In genomic region chr14:52703664-52704063, GRCh38 we compare ENCODE assay signal across 20 cellular contexts. TPM values are rescaled to one million over a fixed set of nuclear protein-coding genes. Genes with fewer than 3 reads are reported as not detected.
DNase-seq lines count a peak whose midpoint lies in the region; ATAC-seq and TF ChIP-seq lines count a peak whose summit lies in the region.
"Had no signal": no experiment of that assay in that cellular context is flagged by ENCODE, and none has a peak within 500 bp of the region (broad histone marks: within the 10 kb centered on the region; RNA-seq: fewer than 3 reads in every experiment).

No MANE protein-coding gene starts in this region.

- H3K9ac ChIP-seq in DND-41 (ENCODE audit: low read depth, low read length): no peak overlapping the region
- no peak overlapping the region for H3K9ac ChIP-seq in smooth muscle cell (ENCODE audit: low read depth)

- H3K4me2 ChIP-seq in DND-41 (ENCODE audit: insufficient read depth, low read length) (no peak overlapping the region), smooth muscle cell (no peak overlapping the region)

- H3K27me3 ChIP-seq in DND-41 (ENCODE audit: insufficient read depth, low read length, poor library complexity) (no peaks in the 10 kb centered on the region), RWPE2 (ENCODE audit: insufficient read depth, poor library complexity, severe bottlenecking) (no peaks in the 10 kb centered on the region), esophagus squamous epithelium (no peaks in the 10 kb centered on the region), smooth muscle cell (ENCODE audit: low read depth) (no peaks in the 10 kb centered on the region), tibial nerve (no peaks in the 10 kb centered on the region)
- H3K27me3 ChIP-seq: gastrocnemius medialis, SJSA1 had no signal

- H4K20me1 ChIP-seq in DND-41 (ENCODE audit: insufficient read depth, low read length) (no peaks in the 10 kb centered on the region), smooth muscle cell (ENCODE audit: low read depth) (peaks cover 11% of the 10 kb centered on the region)

- H3K9me3 ChIP-seq in DND-41 (ENCODE audit: insufficient read depth, low read length, severe bottlenecking): no peaks in the 10 kb centered on the region
- H3K9me3 ChIP-seq in RWPE2 (ENCODE audit: severe bottlenecking): no peaks in the 10 kb centered on the region
- no peaks in the 10 kb centered on the region for H3K9me3 ChIP-seq in esophagus squamous epithelium
- no peaks in the 10 kb centered on the region for H3K9me3 ChIP-seq in smooth muscle cell (replicated peaks; ENCODE audit: low read depth)
- H3K9me3 ChIP-seq in tibial nerve: no peaks in the 10 kb centered on the region
- H3K9me3 ChIP-seq: gastrocnemius medialis, psoas muscle, SJSA1 had no signal

- H2AFZ ChIP-seq in DND-41 (ENCODE audit: low read depth, low read length): peak overlapping the region; percentile 19; the same call in 1 of the 2 replicates
- peak overlapping the region; percentile 34 for H2AFZ ChIP-seq in smooth muscle cell (ENCODE audit: low read depth)

- intact Hi-C loops in esophagus squamous epithelium (cut with DNase I): no loop called here

- H3K4me3 ChIP-seq in DND-41 (ENCODE audit: low read depth in 1 of 2, low read length in 2 of 2): no peak overlapping the region
- H3K4me3 ChIP-seq in RWPE2 (ENCODE audit: severe bottlenecking): no peak overlapping the region
- no peak overlapping the region for H3K4me3 ChIP-seq in esophagus squamous epithelium
- H3K4me3 ChIP-seq in smooth muscle cell: no peak overlapping the region
- H3K4me3 ChIP-seq in tibial nerve: no peak overlapping the region
- H3K4me3 ChIP-seq: coronary artery, gastrocnemius medialis, psoas muscle, SJSA1 had no signal

- no peak overlapping the region for H3K27ac ChIP-seq in DND-41 (ENCODE audit: low read length)
- H3K27ac ChIP-seq in RWPE2 (ENCODE audit: poor library complexity, severe bottlenecking): peak overlapping the region; percentile 96
- H3K27ac ChIP-seq in esophagus squamous epithelium: peak overlapping the region; percentile 15 to 74 (median 47)
- no peak overlapping the region for H3K27ac ChIP-seq in smooth muscle cell (ENCODE audit: low read depth)
- H3K27ac ChIP-seq in tibial nerve: no peak overlapping the region
- H3K27ac ChIP-seq: coronary artery, gastrocnemius medialis, psoas muscle, SJSA1 had no signal

- H3K4me1 ChIP-seq in DND-41 (ENCODE audit: insufficient read depth, low read length) (peaks cover 21% of the 10 kb centered on the region), RWPE2 (ENCODE audit: insufficient read depth, poor library complexity, severe bottlenecking) (peaks cover 45% of the 10 kb centered on the region), esophagus squamous epithelium (peaks cover 0 to 52% (median 15%) of the 10 kb centered on the region in 3 donors), smooth muscle cell (ENCODE audit: low read depth) (peaks cover 10% of the 10 kb centered on the region), tibial nerve (peaks cover 0 to 18% (median 11%) of the 10 kb centered on the region in 4 donors)

- TF ChIP-seq POLR2A in esophagus squamous epithelium (IDR thresholded peaks at IDR 0.05): no peak
- TF ChIP-seq POLR2A in tibial nerve (IDR thresholded peaks at IDR 0.05): no peak

- 80 to 85% methylated on average over 2 of the region's 2 CpGs for whole genome bisulfite sequencing in esophagus squamous epithelium, 2 donors
- 95% methylated on average over 2 of the region's 2 CpGs for WGBS in smooth muscle cell (ENCODE audit: low lambda C conversion rate)
- WGBS in tibial nerve, 2 donors: 87 to 99% methylated on average over 2 of the region's 2 CpGs

- ATAC-seq in DND-41 (ENCODE audit: insufficient read depth, low read depth) (no peak), RWPE2 (ENCODE audit: low read depth) (no peak), HG02840 (IDR thresholded peaks at IDR 0.05; ENCODE audit: low FRiP score, unreplicated experiment) (no peak)
- ATAC-seq: activated T-helper 17 cell treated with anti-CD3 and anti-CD28 coated beads, Interleukin-2, amount 50 U/mL, for 72 hours; effector memory CD8-positive, alpha-beta T cell; gastrocnemius medialis had no signal

- no peak for TF ChIP-seq EP300 in tibial nerve (IDR thresholded peaks at IDR 0.05)

- H3K79me2 ChIP-seq in DND-41 (ENCODE audit: insufficient read depth, low read length) (peaks cover 20% of the 10 kb centered on the region), smooth muscle cell (ENCODE audit: low read depth) (peaks cover 16% of the 10 kb centered on the region)

- TF ChIP-seq CTCF in DND-41 (IDR thresholded peaks at IDR 0.05; ENCODE audit: borderline replicate concordance, extremely low read depth, low read length, poor library complexity, severe bottlenecking) (no peak), RWPE2 (IDR thresholded peaks at IDR 0.05; ENCODE audit: poor library complexity, severe bottlenecking) (no peak), esophagus squamous epithelium (IDR thresholded peaks at IDR 0.05) (no peak), smooth muscle cell (IDR thresholded peaks at IDR 0.05; ENCODE audit: borderline replicate concordance, insufficient read depth, poor library complexity, severe bottlenecking) (no peak), tibial nerve (IDR thresholded peaks at IDR 0.05) (no peak)

- H3K36me3 ChIP-seq in DND-41 (ENCODE audit: insufficient read depth, low read length) (peaks cover 3% of the 10 kb centered on the region), RWPE2 (ENCODE audit: low read depth) (peaks cover 6% of the 10 kb centered on the region), esophagus squamous epithelium (peaks cover 0 to 3% (median 0%) of the 10 kb centered on the region in 3 donors), smooth muscle cell (ENCODE audit: low read depth) (no peaks in the 10 kb centered on the region), tibial nerve (peaks cover 0 to 3% (median 0%) of the 10 kb centered on the region in 3 donors)

- no peaks in the 10 kb centered on the region for H3F3A ChIP-seq in smooth muscle cell (ENCODE audit: low read depth)

- no peak for DNase-seq in DND-41
- DNase-seq in RWPE2 (ENCODE audit: low spot score): no peak
- no peak for DNase-seq in esophagus squamous epithelium (lab: John Stamatoyannopoulos, UW)
- no peak for DNase-seq in smooth muscle cell (lab: John Stamatoyannopoulos, UW; ENCODE audit: unreplicated experiment)
- no peak for DNase-seq in tibial nerve (ENCODE audit: low spot score in 2 of 2)
- no peak for DNase-seq in COR-L47 (lab: John Stamatoyannopoulos, UW)
- DNase-seq: activated CD4-positive, alpha-beta T cell treated with anti-CD3 and anti-CD28 coated beads, Interleukin-2, amount 50 U/mL, for 48 hours; activated CD4-positive, CD25-positive, alpha-beta regulatory T cell; activated naive CD4-positive, alpha-beta T cell treated with anti-CD3 and anti-CD28 coated beads, Interleukin-2, amount 50 U/mL, for 16 hours; C1 segment of cervical spinal cord; effector memory CD8-positive, alpha-beta T cell; gastrocnemius medialis; NCI-H1105 treated with DMSO at 0.1 percent for 48 hours; NCI-H526 treated with DMSO at 0.1 percent for 48 hours; stimulated activated CD8-positive, alpha-beta memory T cell treated with anti-CD3 and anti-CD28 coated beads, Interleukin-4, amount 100 ng/mL, for 48 hours had no signal

RNA-seq across cellular contexts. Expression of gene PSMC6, which starts 3.3 kb away (rescaled TPM):
- total RNA-seq in esophagus squamous epithelium (100 to 1,000 TPM in 1 of 4 donors, 10 to 100 TPM in 3; 75.5 to 147 (median 82.9) TPM), smooth muscle cell (138 and 169 TPM in 2 replicates), tibial nerve (10 to 100 TPM; 44.7 to 81.8 (median 68.3) TPM)
- polyA plus RNA-seq in smooth muscle cell: 90.9 and 91.9 TPM in 2 replicates

RNA-seq across cellular contexts. Expression of gene ERO1A, which starts 8.3 kb away (rescaled TPM):
- 1,000 to 10,000 TPM in 1 of 4 donors, 100 to 1,000 TPM in 3; 172 to 1,512 (median 404) TPM for total RNA-seq in esophagus squamous epithelium
- 105 and 136 TPM in 2 replicates for total RNA-seq in smooth muscle cell
- polyA plus RNA-seq in smooth muscle cell: 50.4 and 68.1 TPM in 2 replicates
- 10 to 100 TPM; 20.3 to 34.3 (median 31.3) TPM for total RNA-seq in tibial nerve

RNA-seq across cellular contexts. Expression of gene STYX, which starts 26.3 kb away (rescaled TPM):
- total RNA-seq in esophagus squamous epithelium: 10 to 100 TPM in 3 of 4 donors, 1 to 10 TPM in 1; 9.7 to 19.7 (median 15.6) TPM
- 17.9 and 20.3 TPM in 2 replicates for total RNA-seq in smooth muscle cell
- polyA plus RNA-seq in smooth muscle cell: 8.5 TPM in 2 replicates
- 10 to 100 TPM in 3 of 4 donors, 1 to 10 TPM in 1; 9.9 to 13.8 (median 11.8) TPM for total RNA-seq in tibial nerve

Comparison
In these comparisons a context has a peak if more than half of its experiments do, and no peak if none do; other contexts are left out.
1. H3K27ac ChIP-seq: peak in RWPE2 (single experiment) and esophagus squamous epithelium (4 of 4); none in DND-41 (single experiment), smooth muscle cell (single experiment) and tibial nerve (0 of 4).